8 cellular contexts compared by ENCODE assay signal in genomic region chr17:17445925-17446665, GRCh38. TPM values are rescaled to one million over a fixed set of nuclear protein-coding genes. Genes with fewer than 3 reads are reported as not detected.
DNase-seq lines count a peak whose midpoint lies in the region; ATAC-seq, FAIRE-seq and TF ChIP-seq lines count a peak whose summit lies in the region.

No MANE protein-coding gene starts in this region.

- H3K56ac ChIP-seq in H9 (ENCODE audit: insufficient read length, low read depth, low read length), result no peak overlapping the region

- no peak overlapping the region for H3K14ac ChIP-seq in H9 (ENCODE audit: insufficient read depth, low read length)

- no peak overlapping the region for H3K4me2 ChIP-seq in H9 (ENCODE audit: insufficient read depth, insufficient read length, low read length)

- no peaks in the 10 kb centered on the region for H3K79me1 ChIP-seq in H9 (ENCODE audit: insufficient read depth, low read depth, low read length, poor library complexity, severe bottlenecking)

- no peak overlapping the region for H2BK15ac ChIP-seq in H9 (ENCODE audit: low read depth, low read length)

- H3K27ac ChIP-seq in H9 (ENCODE audit: insufficient read length, low read depth, low read length), result no peak overlapping the region

- H3K79me2 ChIP-seq in H9 (ENCODE audit: insufficient read depth, low read length), result no peaks in the 10 kb centered on the region

- peak; percentile 86 for DNase-seq in AG09319 (ENCODE audit: extremely low read depth, low read depth)
- peak; percentile 82 to 97 for DNase-seq in cardiac fibroblast (ENCODE audit: low read depth in 2 of 2)
- peak in 1 of 3 donors; percentile 35 for DNase-seq in mucosa of descending colon
- DNase-seq in stimulated activated naive CD4-positive, alpha-beta T cell treated with Interleukin-2 at 50 U/mL for 16 hours (lab: John Stamatoyannopoulos, UW), result no peak
- DNase-seq in GM12892 (ENCODE audit: insufficient read length), result no peak
- DNase-seq in H9, result no peak
- no peak for DNase-seq in NCI-H2227 treated with DMSO at 0.1 percent for 48 hours (lab: John Stamatoyannopoulos, UW)

- no peak for FAIRE-seq in GM12892 (lab: Jason Lieb, UNC)

- H3K9ac ChIP-seq in H9 (ENCODE audit: extremely low read depth, insufficient read length, low read length), result no peak overlapping the region

- no peak overlapping the region for H3K4me3 Mint-ChIP-seq in H9

- peaks cover 0 to 4% (median 0%) of the 10 kb centered on the region in 3 experiments; a peak in 2 of 7 replicates for H3K36me3 Mint-ChIP-seq in H9 (ENCODE audit: insufficient read depth in 1 of 3, low read depth in 3 of 3)

- peak; percentile 49; the same call in 1 of the 2 replicates for TF ChIP-seq EP300 in Ishikawa (IDR thresholded peaks at IDR 0.05; ENCODE audit: borderline replicate concordance)

- no peaks in the 10 kb centered on the region for H3K23me2 ChIP-seq in H9 (ENCODE audit: insufficient read length, low read depth, low read length, poor library complexity, severe bottlenecking)

- no peak overlapping the region for H2BK5ac ChIP-seq in H9 (ENCODE audit: insufficient read length, low read length)

- no peak overlapping the region for H2BK12ac ChIP-seq in H9 (ENCODE audit: insufficient read length, low read depth, low read length)

- no peak overlapping the region for H4K91ac ChIP-seq in H9 (ENCODE audit: insufficient read length, low read depth, low read length)

- H4K5ac ChIP-seq in H9 (ENCODE audit: insufficient read length, low read depth, low read length), result no peak overlapping the region

- no peaks in the 10 kb centered on the region for H3K36me3 ChIP-seq in mucosa of descending colon (ENCODE audit: low read depth)

- ATAC-seq in mucosa of descending colon, result peak; percentile 77

- H2BK120ac ChIP-seq in H9 (ENCODE audit: low read depth, low read length, poor library complexity, severe bottlenecking), result no peak overlapping the region

- H3K27me3 ChIP-seq in H9 (ENCODE audit: insufficient read depth, low read length), result no peaks in the 10 kb centered on the region

- H3K18ac ChIP-seq in H9 (ENCODE audit: insufficient read length, low read depth, low read length), result no peak overlapping the region

- H3K4me1 Mint-ChIP-seq in H9, result peaks cover 21 to 22% of the 10 kb centered on the region in 2 experiments

- no peak overlapping the region for H2AFZ ChIP-seq in H9 (ENCODE audit: low read length)

- no peak overlapping the region for H3K27ac Mint-ChIP-seq in H9

- no peak for TF ChIP-seq POLR2A in GM12892 (IDR thresholded peaks at IDR 0.05; ENCODE audit: low read depth, low read length)

- no CpG with 5 or more reads among the region's 12 CpGs for WGBS in H9 (ENCODE audit: extremely low coverage, insufficient read length, low lambda C conversion rate)

- no peak overlapping the region for H3K4ac ChIP-seq in H9 (ENCODE audit: low read depth, low read length)

- H4K8ac ChIP-seq in H9 (replicated peaks; ENCODE audit: insufficient read length, low read depth, low read length), result no peak overlapping the region

- H4K20me1 ChIP-seq in H9 (ENCODE audit: control insufficient read depth, insufficient read depth, insufficient read length), result no peaks in the 10 kb centered on the region

- TF ChIP-seq CTCF in AG09319 (IDR thresholded peaks at IDR 0.05; ENCODE audit: low read depth, low read length) (no peak), cardiac fibroblast (IDR thresholded peaks at IDR 0.05; ENCODE audit: low read depth, low read length) (no peak), mucosa of descending colon (IDR thresholded peaks at IDR 0.05) (no peak), H9 (conservative IDR thresholded peaks at IDR 0.05) (no peak)

- H2BK20ac ChIP-seq in H9 (ENCODE audit: low read depth, low read length, poor library complexity, severe bottlenecking), result no peak overlapping the region

- H3T11ph ChIP-seq in H9 (ENCODE audit: low read length), result no peak overlapping the region

- no peak overlapping the region for H3K23ac ChIP-seq in H9 (ENCODE audit: insufficient read length, low read depth, low read length)

- peaks cover 28% of the 10 kb centered on the region for H3K27me3 Mint-ChIP-seq in H9 (ENCODE audit: low read depth)

- H3K9me3 ChIP-seq in mucosa of descending colon (no peaks in the 10 kb centered on the region), H9 (ENCODE audit: control insufficient read depth, low read depth, low read length) (no peaks in the 10 kb centered on the region)

- H3K4me1 ChIP-seq in mucosa of descending colon (ENCODE audit: low read depth) (no peaks in the 10 kb centered on the region), H9 (ENCODE audit: insufficient read depth, low read length) (no peaks in the 10 kb centered on the region; the same call in 1 of the 2 replicates)

- no peak for TF ChIP-seq RAD21 in Ishikawa (IDR thresholded peaks at IDR 0.05; ENCODE audit: low read depth)

- intact Hi-C loops in mucosa of descending colon (cut with DNase I, micrococcal nuclease), result no loop called here

- H3K4me3 ChIP-seq in cardiac fibroblast (replicated peaks in 1 of 2; ENCODE audit: low read depth in 2 of 2, low read length in 2 of 2), result no peak overlapping the region
- no peak overlapping the region for H3K4me3 ChIP-seq in mucosa of descending colon

- no peak overlapping the region for H2AK5ac ChIP-seq in H9 (ENCODE audit: insufficient read length, low read length)

- peaks cover 5 to 8% of the 10 kb centered on the region in 2 experiments; a peak in 3 of 5 replicates for H3K9me3 Mint-ChIP-seq in H9

TF ChIP-seq in Ishikawa, 13 proteins besides CTCF, POLR2A, EP300 and RAD21:
- TF ChIP-seq TEAD4 (IDR thresholded peaks at IDR 0.05) (0 out of 2 replicates have a peak, but pooled peaks have one; percentile 19), REST (IDR thresholded peaks at IDR 0.05; ENCODE audit: low read depth) (no peak), TCF12 (IDR thresholded peaks at IDR 0.05; ENCODE audit: low read depth) (peak; percentile 30; the same call in 1 of the 2 replicates), MAX (IDR thresholded peaks at IDR 0.05) (no peak), ZBTB7A (IDR thresholded peaks at IDR 0.05; ENCODE audit: low read depth) (no peak)

RNA-seq across cellular contexts. Expression of gene MED9, which starts 30.7 kb away (rescaled TPM):
- 10 to 100 TPM; 17.9 to 23.1 (median 20.3) TPM for total RNA-seq in mucosa of descending colon
- polyA plus RNA-seq in GM12892 (2012; ENCODE audit: missing spikeins), result 9.0 TPM
- 19.6 and 20.0 TPM in 2 replicates for total RNA-seq in H9 (2021)

RNA-seq across cellular contexts. Expression of gene RASD1, which starts 50.1 kb away (rescaled TPM):
- total RNA-seq in mucosa of descending colon (10 to 100 TPM; 10.8 to 27.8 (median 19.2) TPM), H9 (2021) (5.7 and 6.8 TPM in 2 replicates)
- polyA plus RNA-seq in GM12892 (2012; ENCODE audit: missing spikeins), result not detected

Comparison
In these comparisons a context has a peak if more than half of its experiments do, and no peak if none do; other contexts are left out.
1. DNase-seq: peak in AG09319 (single experiment) and cardiac fibroblast (2 of 2); none in stimulated activated naive CD4-positive, alpha-beta T cell treated with Interleukin-2 at 50 U/mL for 16 hours (single experiment), GM12892 (single experiment), H9 (single experiment) and NCI-H2227 treated with DMSO at 0.1 percent for 48 hours (single experiment).